8 cellular contexts compared by ENCODE assay signal in the genomic region with DNA sequence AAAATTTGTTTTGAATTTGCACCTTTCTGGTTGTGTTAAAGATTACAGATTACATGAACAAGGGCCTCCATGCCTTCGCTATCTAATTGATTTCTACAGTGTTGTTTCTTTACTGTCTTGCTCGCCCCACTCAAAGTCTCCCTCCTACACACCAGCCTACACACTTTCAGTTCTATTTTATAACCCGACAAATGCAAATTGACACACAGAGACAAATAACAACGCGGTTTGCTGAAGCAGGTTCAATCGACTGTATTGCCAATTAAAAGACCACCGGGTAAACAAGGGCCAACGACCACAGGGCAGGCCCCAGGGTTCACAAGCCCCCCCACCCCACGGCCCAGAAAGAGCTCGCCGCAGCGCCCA. TPM values are rescaled to one million over a fixed set of nuclear protein-coding genes. Genes with fewer than 3 reads are reported as not detected.
DNase-seq lines count a peak whose midpoint lies in the region; ATAC-seq and TF ChIP-seq lines count a peak whose summit lies in the region.

No MANE protein-coding gene starts in this region.

- H3K9me3 ChIP-seq in SJCRH30 (replicated peaks): no peaks in the 10 kb centered on the region
- no peaks in the 10 kb centered on the region for H3K9me3 ChIP-seq in sigmoid colon

- peak; percentile 28 for DNase-seq in stimulated activated CD4-positive, alpha-beta T cell treated with anti-CD3 and anti-CD28 coated beads, Interleukin-4, amount 100 ng/mL, for 24 hours
- no peak for DNase-seq in stimulated activated CD4-positive, alpha-beta T cell treated with anti-CD3 and anti-CD28 coated beads, Interleukin-12 subunit alpha, Interleukin-12 subunit beta, amount 100 ng/mL, for 4 hours
- no peak for DNase-seq in SJCRH30
- DNase-seq in fibroblast of mammary gland (ENCODE audit: low read depth): no peak
- no peak for DNase-seq in sigmoid colon
- DNase-seq in NCI-H774 (lab: John Stamatoyannopoulos, UW): no peak

- ATAC-seq in GM21447 (IDR thresholded peaks at IDR 0.05; ENCODE audit: unreplicated experiment) (no peak), HG03139 (IDR thresholded peaks at IDR 0.05; ENCODE audit: unreplicated experiment) (no peak)

- no peak for TF ChIP-seq POLR2A in sigmoid colon (IDR thresholded peaks at IDR 0.05)

- TF ChIP-seq CTCF in fibroblast of mammary gland (conservative IDR thresholded peaks at IDR 0.05; ENCODE audit: control insufficient read depth, insufficient read depth, low read depth, low read length) (no peak), sigmoid colon (IDR thresholded peaks at IDR 0.05) (no peak)

- intact Hi-C loops in sigmoid colon (cut with DNase I): loop anchor here (2.0 to 5.0 kb wide), 2 partner anchors 59 to 330 kb away; a partner anchor contains a TSS

- H3K27me3 ChIP-seq in SJCRH30 (no peaks in the 10 kb centered on the region), sigmoid colon (no peaks in the 10 kb centered on the region)

- no peak for TF ChIP-seq EP300 in sigmoid colon (IDR thresholded peaks at IDR 0.05)

- H3K36me3 ChIP-seq in SJCRH30: peaks cover 3% of the 10 kb centered on the region; the same call in 1 of the 2 replicates
- H3K36me3 ChIP-seq in sigmoid colon: no peaks in the 10 kb centered on the region

- peak overlapping the region; percentile 87 for H3K4me3 ChIP-seq in SJCRH30
- H3K4me3 ChIP-seq in fibroblast of mammary gland (ENCODE audit: control insufficient read depth, low read depth, low read length): peak overlapping the region; percentile 91
- peak overlapping the region; percentile 60 to 99 (median 86) for H3K4me3 ChIP-seq in sigmoid colon

- H3K4me1 ChIP-seq in SJCRH30 (peaks cover 11% of the 10 kb centered on the region), sigmoid colon (peaks cover 0 to 57% (median 55%) of the 10 kb centered on the region in 4 donors)

- WGBS in sigmoid colon, 2 donors: 0 to 1% methylated on average over 12 of the region's 12 CpGs

- peak overlapping the region; percentile 95 for H3K27ac ChIP-seq in SJCRH30
- peak overlapping the region; percentile 89 to 98 (median 94) for H3K27ac ChIP-seq in sigmoid colon

RNA-seq across cellular contexts. Expression of a gene that starts 0.9 kb away (rescaled TPM):
- total RNA-seq in SJCRH30 (2014; rRNA removed; shearing (Covaris generic)): 232 and 243 TPM in 2 replicates
- 10 to 100 TPM; 50.4 to 88.5 (median 73.1) TPM for total RNA-seq in sigmoid colon
- 10 to 100 TPM; 39.6 to 74.6 (median 40.5) TPM for polyA plus RNA-seq in sigmoid colon

RNA-seq across cellular contexts. Expression of a gene that starts 58.0 kb away (rescaled TPM):
- total RNA-seq in SJCRH30 (2014; rRNA removed; shearing (Covaris generic)): 16.2 and 17.9 TPM in 2 replicates
- 10 to 100 TPM; 24.6 to 30.5 (median 27.9) TPM for total RNA-seq in sigmoid colon
- polyA plus RNA-seq in sigmoid colon: 10 to 100 TPM; 10.8 to 40.1 (median 12.5) TPM

RNA-seq across cellular contexts. Expression of a gene that starts 58.3 kb away (rescaled TPM):
- 59.2 and 59.9 TPM in 2 replicates for total RNA-seq in SJCRH30 (2014; rRNA removed; shearing (Covaris generic))
- 100 to 1,000 TPM in 2 of 4 donors, 10 to 100 TPM in 2; 77.4 to 110 (median 95.2) TPM for total RNA-seq in sigmoid colon
- polyA plus RNA-seq in sigmoid colon: 10 to 100 TPM; 45.6 to 55.0 (median 51.1) TPM
